ENCODE assay signal across 8 cellular contexts in the genomic region with DNA sequence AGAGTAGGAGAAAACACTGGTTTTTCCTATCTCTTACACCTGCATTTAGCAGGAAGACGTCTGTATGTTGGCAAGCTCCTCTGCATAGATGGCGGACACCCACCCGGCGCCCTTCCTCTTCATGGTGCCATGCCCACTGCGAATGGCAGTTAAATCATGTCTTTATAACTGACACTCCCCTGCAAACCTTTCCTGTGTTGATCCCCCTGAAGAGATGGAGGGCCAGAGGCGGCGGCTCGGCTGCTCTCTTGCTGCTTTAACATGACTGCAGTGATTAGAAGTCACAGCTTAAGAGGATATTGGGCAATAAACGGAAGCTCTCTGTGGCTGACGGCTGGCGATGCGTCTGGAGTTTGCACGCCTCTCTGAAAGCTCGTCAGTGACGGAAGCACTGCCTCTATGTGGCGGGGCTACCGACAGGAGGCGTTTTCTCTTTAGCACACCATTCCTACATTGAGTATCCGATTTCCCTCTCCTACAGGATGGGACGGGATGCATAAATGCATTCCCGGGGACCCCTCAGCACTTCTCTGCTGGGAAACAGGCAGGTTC. TPM values are rescaled to one million over a fixed set of nuclear protein-coding genes. Genes with fewer than 3 reads are reported as not detected.
DNase-seq lines count a peak whose midpoint lies in the region; ATAC-seq and TF ChIP-seq lines count a peak whose summit lies in the region.

No MANE protein-coding gene starts in this region.

- WGBS in lung, 2 donors: 20 to 34% methylated on average over 21 of the region's 21 CpGs

- H3K4me1 Mint-ChIP-seq in activated naive CD8-positive, alpha-beta T cell treated with anti-CD3 and anti-CD28 coated beads, Interleukin-2, amount 50 U/mL, for 24 hours: peaks cover 11% of the 10 kb centered on the region
- H3K4me1 Mint-ChIP-seq in stimulated activated memory B cell treated with anti-CD40 and anti-IgM and Interleukin-4, amounts not matched to agents 10 μg/mL and 1 μg/mL and 100 μg/mL, for 72 hours: peaks cover 12% of the 10 kb centered on the region

- no peaks in the 10 kb centered on the region for H3K36me3 Mint-ChIP-seq in activated naive CD8-positive, alpha-beta T cell treated with anti-CD3 and anti-CD28 coated beads, Interleukin-2, amount 50 U/mL, for 24 hours (ENCODE audit: low read depth)
- H3K36me3 Mint-ChIP-seq in stimulated activated memory B cell treated with anti-CD40 and anti-IgM and Interleukin-4, amounts not matched to agents 10 μg/mL and 1 μg/mL and 100 μg/mL, for 72 hours: no peaks in the 10 kb centered on the region

- H3K27ac ChIP-seq in lung (ENCODE audit: low read depth in 1 of 2, low read length in 1 of 2): no peak overlapping the region

- H3K4me1 ChIP-seq in lung (ENCODE audit: control insufficient read depth in 2 of 2, insufficient read depth in 2 of 2, low read length in 2 of 2): no peaks in the 10 kb centered on the region

- H3K36me3 ChIP-seq in lung (ENCODE audit: control insufficient read depth in 2 of 2, insufficient read depth in 2 of 2, low read length in 2 of 2): no peaks in the 10 kb centered on the region

- H3K4me3 ChIP-seq in lung: no peak overlapping the region

- H3K27me3 Mint-ChIP-seq in activated naive CD8-positive, alpha-beta T cell treated with anti-CD3 and anti-CD28 coated beads, Interleukin-2, amount 50 U/mL, for 24 hours: peaks cover 4% of the 10 kb centered on the region
- peaks cover 95% of the 10 kb centered on the region for H3K27me3 Mint-ChIP-seq in stimulated activated memory B cell treated with anti-CD40 and anti-IgM and Interleukin-4, amounts not matched to agents 10 μg/mL and 1 μg/mL and 100 μg/mL, for 72 hours

- peak; percentile 9 for TF ChIP-seq CTCF in lung (IDR thresholded peaks at IDR 0.05; ENCODE audit: control extremely low read depth, extremely low read depth)

- no peaks in the 10 kb centered on the region for H3K9me3 Mint-ChIP-seq in activated naive CD8-positive, alpha-beta T cell treated with anti-CD3 and anti-CD28 coated beads, Interleukin-2, amount 50 U/mL, for 24 hours
- H3K9me3 Mint-ChIP-seq in stimulated activated memory B cell treated with anti-CD40 and anti-IgM and Interleukin-4, amounts not matched to agents 10 μg/mL and 1 μg/mL and 100 μg/mL, for 72 hours: no peaks in the 10 kb centered on the region

- H3K4me3 Mint-ChIP-seq in activated naive CD8-positive, alpha-beta T cell treated with anti-CD3 and anti-CD28 coated beads, Interleukin-2, amount 50 U/mL, for 24 hours: peak overlapping the region; percentile 75
- H3K4me3 Mint-ChIP-seq in stimulated activated memory B cell treated with anti-CD40 and anti-IgM and Interleukin-4, amounts not matched to agents 10 μg/mL and 1 μg/mL and 100 μg/mL, for 72 hours: peak overlapping the region; percentile 44

- H3K27ac Mint-ChIP-seq in activated naive CD8-positive, alpha-beta T cell treated with anti-CD3 and anti-CD28 coated beads, Interleukin-2, amount 50 U/mL, for 24 hours: peak overlapping the region; percentile 77
- H3K27ac Mint-ChIP-seq in stimulated activated memory B cell treated with anti-CD40 and anti-IgM and Interleukin-4, amounts not matched to agents 10 μg/mL and 1 μg/mL and 100 μg/mL, for 72 hours: no peak overlapping the region

- peak; percentile 78 for ATAC-seq in activated naive CD8-positive, alpha-beta T cell treated with anti-CD3 and anti-CD28 coated beads, Interleukin-2, amount 50 U/mL, for 24 hours
- ATAC-seq in lung (ENCODE audit: insufficient read depth, low FRiP score): no peak
- peak; percentile 57 for ATAC-seq in stimulated activated memory B cell treated with anti-CD40 and anti-IgM and Interleukin-4, amounts not matched to agents 10 μg/mL and 1 μg/mL and 100 μg/mL, for 72 hours

- H3K9me3 ChIP-seq in lung (ENCODE audit: control insufficient read depth in 2 of 2, insufficient read depth in 1 of 2, low read length in 1 of 2): no peaks in the 10 kb centered on the region

- peak; percentile 60 for DNase-seq in Ammon's horn (ENCODE audit: low spot score)
- peak; percentile 80 for DNase-seq in H4 (ENCODE audit: low spot score)
- DNase-seq in T-helper 2 cell: peak in 4 of 5 experiments; percentile 20 to 96 (median 42)
- peak; percentile 59 for DNase-seq in activated naive CD8-positive, alpha-beta T cell treated with anti-CD3 and anti-CD28 coated beads, Interleukin-2, amount 50 U/mL, for 24 hours
- peak; percentile 65 for DNase-seq in lung (ENCODE audit: low spot score)
- DNase-seq in GM03348 (ENCODE audit: low spot score): no peak
- no peak for DNase-seq in HuH-7 (ENCODE audit: low spot score)

- no peaks in the 10 kb centered on the region for H3K27me3 ChIP-seq in lung (ENCODE audit: control insufficient read depth, insufficient read depth)

RNA-seq across cellular contexts. Expression of a gene that starts 25.5 kb away (rescaled TPM):
- 22.0 and 36.3 TPM in 2 replicates for total RNA-seq in H4 (2014; rRNA removed; shearing (Covaris generic))
- 10 to 100 TPM; 34.5 to 46.7 TPM for total RNA-seq in lung
- 10 to 100 TPM; 55.8 to 57.7 TPM for polyA plus RNA-seq in lung

RNA-seq across cellular contexts. Expression of a gene that starts 43.3 kb away (rescaled TPM):
- total RNA-seq in H4 (2014; rRNA removed; shearing (Covaris generic)): 67.4 and 68.3 TPM in 2 replicates
- 10 to 100 TPM; 41.7 to 84.1 TPM for total RNA-seq in lung
- polyA plus RNA-seq in lung: 100 to 1,000 TPM in 1 of 2 donors, 10 to 100 TPM in 1; 79.8 to 158 TPM

Comparison
In these comparisons a context has a peak if more than half of its experiments do, and no peak if none do; other contexts are left out.
1. DNase-seq: peak in Ammon's horn (single experiment), H4 (single experiment), T-helper 2 cell (4 of 5), activated naive CD8-positive, alpha-beta T cell treated with anti-CD3 and anti-CD28 coated beads, Interleukin-2, amount 50 U/mL, for 24 hours (single experiment) and lung (single experiment); none in GM03348 (single experiment) and HuH-7 (single experiment).